ENCODE assay signal across 27 cellular contexts in genomic region chr1:113990966-113991365, GRCh38.
"Had no signal": no experiment of that assay in that cellular context is flagged by ENCODE, and none has a peak within 500 bp of the region (broad histone marks: within the 10 kb centered on the region; RNA-seq: fewer than 3 reads in every experiment).

No MANE protein-coding gene starts in this region.

- H3K4me3 Mint-ChIP-seq: activated CD4-positive, alpha-beta memory T cell treated with anti-CD3 and anti-CD28 coated beads, Interleukin-2, amount 10 ng/mL, durations not matched to agents 7 days and 5 days; activated naive CD4-positive, alpha-beta T cell treated with anti-CD3 and anti-CD28 coated beads for 36 hours; activated naive CD8-positive, alpha-beta T cell; activated T-helper 17 cell treated with anti-CD3 and anti-CD28 coated beads, Interleukin-2, amount 50 U/mL, for 72 hours; brain; T-helper 1 cell treated with Interleukin-12 subunit alpha and Interleukin-12 subunit beta and Interleukin-4 antibody, amounts not matched to agents 30 μg/mL and 1 μg/mL, for 36 hours had no signal

- H3K4me1 ChIP-seq: Peyer's patch, SJSA1 had no signal

- H3K27ac Mint-ChIP-seq: activated CD4-positive, alpha-beta memory T cell treated with anti-CD3 and anti-CD28 coated beads, Interleukin-2, amount 10 ng/mL, durations not matched to agents 7 days and 5 days; activated naive CD4-positive, alpha-beta T cell treated with anti-CD3 and anti-CD28 coated beads for 36 hours; activated naive CD8-positive, alpha-beta T cell; activated T-helper 17 cell treated with anti-CD3 and anti-CD28 coated beads, Interleukin-2, amount 50 U/mL, for 72 hours; T-helper 1 cell treated with Interleukin-12 subunit alpha and Interleukin-12 subunit beta and Interleukin-4 antibody, amounts not matched to agents 30 μg/mL and 1 μg/mL, for 36 hours had no signal

- DNase-seq: activated CD4-positive, alpha-beta memory T cell treated with anti-CD3 and anti-CD28 coated beads, Interleukin-2, amount 10 ng/mL, durations not matched to agents 7 days and 5 days; activated CD4-positive, alpha-beta T cell treated with anti-CD3 and anti-CD28 coated beads, Interleukin-2, amount 50 U/mL, for 1 hour; activated CD4-positive, CD25-positive, alpha-beta regulatory T cell; activated gamma-delta T cell; activated naive CD4-positive, alpha-beta T cell treated with anti-CD3 and anti-CD28 coated beads for 36 hours; activated T-cell treated with anti-CD3 and anti-CD28 coated beads for 4 hours; activated T-cell treated with anti-CD3 and anti-CD28 coated beads, Interleukin-2, amount 50 U/mL, for 48 hours; amygdala; MM.1S; NCI-H1105; NCI-H1436; NCI-H1694 treated with DMSO at 0.1 percent for 48 hours; NCI-H2029 treated with DMSO at 0.1 percent for 48 hours; NCI-H345; NCI-H510A treated with DMSO at 0.1 percent for 48 hours; NCI-H69; OCI-M1; Peyer's patch; SHP77; T1000 had no signal

- H3K36me3 ChIP-seq: cardiac muscle cell, Peyer's patch, SJSA1 had no signal

- H3K27ac ChIP-seq: cardiac muscle cell, Peyer's patch, SJSA1, VCaP had no signal

- H3K4me3 ChIP-seq: cardiac muscle cell, Peyer's patch, SJSA1 had no signal

- H3K4me1 Mint-ChIP-seq: activated CD4-positive, alpha-beta memory T cell treated with anti-CD3 and anti-CD28 coated beads, Interleukin-2, amount 10 ng/mL, durations not matched to agents 7 days and 5 days; activated T-helper 17 cell treated with anti-CD3 and anti-CD28 coated beads, Interleukin-2, amount 50 U/mL, for 72 hours; brain had no signal

- H3K27me3 ChIP-seq: cardiac muscle cell, Peyer's patch had no signal

- ATAC-seq: activated T-helper 17 cell treated with anti-CD3 and anti-CD28 coated beads, Interleukin-2, amount 50 U/mL, for 72 hours had no signal
